ENCODE assay signal across 9 cellular contexts in genomic region chr17:4944554-4945175, GRCh38. TPM values are rescaled to one million over a fixed set of nuclear protein-coding genes. Genes with fewer than 3 reads are reported as not detected.
A peak's percentile ranks its signal among the peaks of the same experiment; 100 is the strongest.
DNase-seq lines count a peak whose midpoint lies in the region; ATAC-seq, FAIRE-seq and TF ChIP-seq lines count a peak whose summit lies in the region.
"Had no signal": no experiment of that assay in that cellular context is flagged by ENCODE, and none has a peak within 500 bp of the region (broad histone marks: within the 10 kb centered on the region; RNA-seq: fewer than 3 reads in every experiment).

No MANE protein-coding gene starts in this region.

- no peaks in the 10 kb centered on the region for H3K9me1 ChIP-seq in endothelial cell of umbilical vein (replicated peaks; ENCODE audit: control insufficient read depth, extremely low read depth, insufficient read depth, low read length)

- H3K4me2 ChIP-seq in SK-N-SH (peak overlapping the region; percentile 98), endothelial cell of umbilical vein (ENCODE audit: insufficient read depth, low read length) (no peak overlapping the region)

- no peak for TF ChIP-seq POLR2A in endothelial cell of umbilical vein (IDR thresholded peaks at IDR 0.05; ENCODE audit: low read depth, low read length)
- no peak for TF ChIP-seq POLR2A in gastrocnemius medialis (IDR thresholded peaks at IDR 0.05)

- DNase-seq in GM12864 (ENCODE audit: low read depth) (no peak), SK-N-SH (no peak), endothelial cell of umbilical vein (ENCODE audit: low read depth, low spot score) (no peak), gastrocnemius medialis (no peak), left colon (no peak), T-helper 9 cell (no peak)

- H3F3A ChIP-seq in SK-N-SH (replicated peaks; ENCODE audit: insufficient read depth), result peaks cover 73% of the 10 kb centered on the region

- no peak for TF ChIP-seq EP300 in SK-N-SH (IDR thresholded peaks at IDR 0.05; ENCODE audit: borderline replicate concordance in 1 of 2, low read depth in 1 of 2, low read length in 1 of 2)

- dilution Hi-C loops in endothelial cell of umbilical vein (cut with MboI; ENCODE audit: extremely low pct_ligation_motif_present, low sequenced_read_pairs), result no loop called here

- no peaks in the 10 kb centered on the region for H3K9me2 ChIP-seq in SK-N-SH

- TF ChIP-seq CTCF in GM12864 (IDR thresholded peaks at IDR 0.05; ENCODE audit: low read depth, low read length, missing control alignments) (no peak), SK-N-SH (IDR thresholded peaks at IDR 0.05) (no peak), endothelial cell of umbilical vein (IDR thresholded peaks at IDR 0.05; ENCODE audit: extremely low read depth in 1 of 2, insufficient read depth in 1 of 2, low read depth in 1 of 2, low read length in 2 of 2) (no peak), gastrocnemius medialis (IDR thresholded peaks at IDR 0.05 in 4 of 5, conservative IDR thresholded peaks at IDR 0.05 in 1 of 5) (no peak)

- CTCF ChIA-PET in SK-N-SH (lab: Yijun Ruan, JAX), result interaction anchor here (0.9 kb wide), 1 partner anchor 154 kb away, joined by 3 read pairs; no protein-coding TSS in a partner anchor
- CTCF ChIA-PET in endothelial cell of umbilical vein (lab: Charles Lee), result interaction anchor here (2.0 kb wide), 1 partner anchor 36 kb away, joined by 8 read pairs; no protein-coding TSS in a partner anchor

- H3K79me2 ChIP-seq in SK-N-SH (ENCODE audit: insufficient read depth) (peaks cover 79% of the 10 kb centered on the region), endothelial cell of umbilical vein (ENCODE audit: control insufficient read depth, insufficient read depth, low read length) (peaks cover 77% of the 10 kb centered on the region)

- BruUV-seq in endothelial cell of umbilical vein (replicated peaks; lab: Mats Ljungman, UMichigan), result no TSS peak

- no peak for FAIRE-seq in endothelial cell of umbilical vein (lab: Jason Lieb, UNC)

- TF ChIP-seq RAD21 in SK-N-SH (IDR thresholded peaks at IDR 0.05; ENCODE audit: low read length), result no peak

- H4K20me1 ChIP-seq in SK-N-SH (ENCODE audit: insufficient read depth), result peaks cover 45% of the 10 kb centered on the region
- no peaks in the 10 kb centered on the region for H4K20me1 ChIP-seq in endothelial cell of umbilical vein (replicated peaks; ENCODE audit: control insufficient read depth, extremely low read depth, insufficient read depth, low read length)

- H3K36me3 ChIP-seq in SK-N-SH (replicated peaks in 1 of 2; ENCODE audit: control insufficient read depth in 1 of 2, insufficient read depth in 2 of 2, low read length in 1 of 2) (peaks cover 37 to 40% of the 10 kb centered on the region in 2 experiments), endothelial cell of umbilical vein (ENCODE audit: control insufficient read depth in 2 of 2, extremely low read depth in 1 of 2, insufficient read depth in 2 of 2, low read length in 2 of 2) (peaks cover 13 to 28% of the 10 kb centered on the region in 2 experiments), gastrocnemius medialis (peaks cover 0 to 40% of the 10 kb centered on the region in 2 donors)

- in situ Hi-C loops in gastrocnemius medialis (cut with MboI; ENCODE audit: low sequenced_read_pairs in 4 of 4), result no loop called here

- POLR2A ChIA-PET in SK-N-SH (lab: Yijun Ruan, JAX), result interaction anchor here (0.6 to 4.3 kb wide), 2 partner anchors 18 to 23 kb away, joined by 3 to 32 read pairs; partner anchors contain the start of gene SPAG7
- POLR2A ChIA-PET in endothelial cell of umbilical vein (lab: Charles Lee), result interaction anchor here (1.7 kb wide), 1 partner anchor 23 kb away, joined by 5 read pairs; the partner anchor contains the start of gene SPAG7

- WGBS in SK-N-SH (ENCODE audit: low lambda C conversion rate), result 61% methylated on average over 6 of the region's 8 CpGs

- H3K9me3 ChIP-seq in SK-N-SH (no peaks in the 10 kb centered on the region), endothelial cell of umbilical vein (replicated peaks; ENCODE audit: control insufficient read depth, insufficient read depth, low read length) (no peaks in the 10 kb centered on the region), gastrocnemius medialis (no peaks in the 10 kb centered on the region)

- ATAC-seq in gastrocnemius medialis (no peak), left colon (no peak), GM18861 (IDR thresholded peaks at IDR 0.05; ENCODE audit: unreplicated experiment) (no peak), HG02678 (IDR thresholded peaks at IDR 0.05; ENCODE audit: unreplicated experiment) (no peak)

- H3K27me3 ChIP-seq in SK-N-SH (ENCODE audit: insufficient read depth) (no peaks in the 10 kb centered on the region), endothelial cell of umbilical vein (ENCODE audit: control insufficient read depth in 2 of 2, insufficient read depth in 2 of 2, low read length in 2 of 2) (no peaks in the 10 kb centered on the region), gastrocnemius medialis (no peaks in the 10 kb centered on the region)

- H3K9ac ChIP-seq in SK-N-SH (peak overlapping the region; percentile 41; the same call in 1 of the 2 replicates), endothelial cell of umbilical vein (replicated peaks; ENCODE audit: extremely low read depth, insufficient read depth, low read length) (peak overlapping the region; percentile 12)

- intact Hi-C loops in endothelial cell of umbilical vein (cut with micrococcal nuclease), result no loop called here
- intact Hi-C loops in gastrocnemius medialis (cut with DNase I; ENCODE audit: low total_unique reads), result no loop called here
- intact Hi-C loops in left colon (cut with DNase I, micrococcal nuclease), result no loop called here

- H3K4me1 ChIP-seq in SK-N-SH (ENCODE audit: control insufficient read depth in 1 of 2, insufficient read depth in 2 of 2, low read depth in 1 of 2, low read length in 1 of 2), result peaks cover 16 to 33% of the 10 kb centered on the region in 2 experiments
- peaks cover 29% of the 10 kb centered on the region for H3K4me1 ChIP-seq in endothelial cell of umbilical vein (ENCODE audit: control insufficient read depth, extremely low read depth, insufficient read depth, low read length)
- peaks cover 39 to 41% of the 10 kb centered on the region in 2 donors for H3K4me1 ChIP-seq in gastrocnemius medialis

- H2AFZ ChIP-seq in SK-N-SH (ENCODE audit: low read depth), result no peak overlapping the region
- no peak overlapping the region for H2AFZ ChIP-seq in endothelial cell of umbilical vein (ENCODE audit: low read depth, low read length)

- H3K27ac ChIP-seq in SK-N-SH (ENCODE audit: low read depth in 2 of 2, low read length in 1 of 2) (peak overlapping the region; percentile 63 to 97), endothelial cell of umbilical vein (ENCODE audit: insufficient read depth, low read depth, low read length) (peak overlapping the region; percentile 49), gastrocnemius medialis (peak overlapping the region; percentile 96 to 100 (median 98))

- H3K4me3 ChIP-seq in GM12864 (ENCODE audit: low read depth, low read length), result peak overlapping the region; percentile 93
- H3K4me3 ChIP-seq in SK-N-SH (ENCODE audit: low read depth in 2 of 2, low read length in 1 of 2), result no peak overlapping the region; a peak in 1 of 4 replicates
- H3K4me3 ChIP-seq in endothelial cell of umbilical vein (replicated peaks in 1 of 3; ENCODE audit: insufficient read depth in 1 of 3, low read depth in 1 of 3, low read length in 3 of 3), result no peak overlapping the region
- peak overlapping the region in 2 of 4 donors; percentile 6 to 9 for H3K4me3 ChIP-seq in gastrocnemius medialis

RNA-seq across cellular contexts. Expression of gene PFN1, which starts 3.7 kb away (rescaled TPM):
- 1,627 and 2,484 TPM in 2 replicates for polyA plus RNA-seq in SK-N-SH (2012; rRNA removed)
- polyA plus RNA-seq in SK-N-SH (2012; cell fraction: cytosol; rRNA removed), result 1,556 and 1,614 TPM in 2 replicates
- polyA plus RNA-seq in SK-N-SH (2012; cell fraction: nucleus; rRNA removed), result 620 and 931 TPM in 2 replicates
- 1,167 and 1,191 TPM in 2 replicates for total RNA-seq in endothelial cell of umbilical vein
- 1,577 and 1,770 TPM in 2 replicates for polyA plus RNA-seq in endothelial cell of umbilical vein
- 1,411 and 1,601 TPM in 2 replicates for polyA plus RNA-seq in endothelial cell of umbilical vein (2011; cell fraction: cytosol; rRNA removed)
- polyA plus RNA-seq in endothelial cell of umbilical vein (2011; cell fraction: nucleus; rRNA removed), result 507 and 521 TPM in 2 replicates
- 1,624 and 1,668 TPM in 2 replicates for polyA plus RNA-seq in endothelial cell of umbilical vein (2012)
- polyA minus RNA-seq in endothelial cell of umbilical vein, result 559 and 621 TPM in 2 replicates
- 1,189 TPM for polyA minus RNA-seq in endothelial cell of umbilical vein (2011; cell fraction: cytosol; rRNA and poly(A)+ RNA removed)
- polyA minus RNA-seq in endothelial cell of umbilical vein (2011; cell fraction: nucleus; rRNA and poly(A)+ RNA removed), result 141 and 191 TPM in 2 replicates
- 100 to 1,000 TPM; 304 to 750 (median 599) TPM for total RNA-seq in gastrocnemius medialis
- total RNA-seq in left colon, result 100 to 1,000 TPM; 720 to 812 TPM

RNA-seq across cellular contexts. Expression of gene RNF167, which starts 4.6 kb away (rescaled TPM):
- polyA plus RNA-seq in SK-N-SH (2012; rRNA removed), result 96.5 and 115 TPM in 2 replicates
- polyA plus RNA-seq in SK-N-SH (2012; cell fraction: cytosol; rRNA removed), result 60.0 and 80.4 TPM in 2 replicates
- polyA plus RNA-seq in SK-N-SH (2012; cell fraction: nucleus; rRNA removed), result 108 and 121 TPM in 2 replicates
- total RNA-seq in endothelial cell of umbilical vein, result 60.2 and 61.0 TPM in 2 replicates
- 87.6 and 121 TPM in 2 replicates for polyA plus RNA-seq in endothelial cell of umbilical vein
- polyA plus RNA-seq in endothelial cell of umbilical vein (2011; cell fraction: cytosol; rRNA removed), result 89.6 and 94.4 TPM in 2 replicates
- 92.1 and 116 TPM in 2 replicates for polyA plus RNA-seq in endothelial cell of umbilical vein (2011; cell fraction: nucleus; rRNA removed)
- polyA plus RNA-seq in endothelial cell of umbilical vein (2012), result 71.6 and 77.0 TPM in 2 replicates
- 69.9 and 71.4 TPM in 2 replicates for polyA minus RNA-seq in endothelial cell of umbilical vein
- 120 TPM for polyA minus RNA-seq in endothelial cell of umbilical vein (2011; cell fraction: cytosol; rRNA and poly(A)+ RNA removed)
- polyA minus RNA-seq in endothelial cell of umbilical vein (2011; cell fraction: nucleus; rRNA and poly(A)+ RNA removed), result 18.8 and 28.9 TPM in 2 replicates
- 10 to 100 TPM; 51.2 to 99.5 (median 75.2) TPM for total RNA-seq in gastrocnemius medialis
- total RNA-seq in left colon, result 100 to 1,000 TPM in 1 of 2 donors, 10 to 100 TPM in 1; 96.5 to 105 TPM

RNA-seq across cellular contexts. Expression of gene SLC25A11, which starts 4.8 kb away (rescaled TPM):
- polyA plus RNA-seq in SK-N-SH (2012; rRNA removed) (58.5 and 82.8 TPM in 2 replicates), endothelial cell of umbilical vein (95.2 and 110 TPM in 2 replicates)
- 32.7 and 50.3 TPM in 2 replicates for polyA plus RNA-seq in SK-N-SH (2012; cell fraction: cytosol; rRNA removed)
- 45.5 and 51.0 TPM in 2 replicates for polyA plus RNA-seq in SK-N-SH (2012; cell fraction: nucleus; rRNA removed)
- total RNA-seq in endothelial cell of umbilical vein (50.2 and 58.2 TPM in 2 replicates), gastrocnemius medialis (100 to 1,000 TPM in 2 of 4 donors, 10 to 100 TPM in 2; 52.6 to 106 (median 81.7) TPM), left colon (10 to 100 TPM; 77.5 to 90.0 TPM)
- polyA plus RNA-seq in endothelial cell of umbilical vein (2011; cell fraction: cytosol; rRNA removed), result 58.8 and 69.9 TPM in 2 replicates
- 36.2 and 41.8 TPM in 2 replicates for polyA plus RNA-seq in endothelial cell of umbilical vein (2011; cell fraction: nucleus; rRNA removed)
- 43.6 and 61.0 TPM in 2 replicates for polyA plus RNA-seq in endothelial cell of umbilical vein (2012)
- 49.5 and 53.3 TPM in 2 replicates for polyA minus RNA-seq in endothelial cell of umbilical vein
- 31.9 TPM for polyA minus RNA-seq in endothelial cell of umbilical vein (2011; cell fraction: cytosol; rRNA and poly(A)+ RNA removed)
- polyA minus RNA-seq in endothelial cell of umbilical vein (2011; cell fraction: nucleus; rRNA and poly(A)+ RNA removed), result 16.2 and 18.0 TPM in 2 replicates

RNA-seq across cellular contexts. Expression of gene ENO3, which starts 6.3 kb away (rescaled TPM):
- polyA plus RNA-seq in SK-N-SH (2012; rRNA removed) (29.2 and 32.5 TPM in 2 replicates), endothelial cell of umbilical vein (5.9 and 6.5 TPM in 2 replicates)
- 9.0 and 10.7 TPM in 2 replicates for polyA plus RNA-seq in SK-N-SH (2012; cell fraction: cytosol; rRNA removed)
- polyA plus RNA-seq in SK-N-SH (2012; cell fraction: nucleus; rRNA removed), result 214 and 261 TPM in 2 replicates
- total RNA-seq in endothelial cell of umbilical vein (5.1 and 5.5 TPM in 2 replicates), gastrocnemius medialis (1,000 to 10,000 TPM; 1,434 to 5,473 (median 3,204) TPM), left colon (1 to 10 TPM; 7.3 to 8.9 TPM)
- polyA plus RNA-seq in endothelial cell of umbilical vein (2011; cell fraction: cytosol; rRNA removed), result 1.6 and 2.1 TPM in 2 replicates
- polyA plus RNA-seq in endothelial cell of umbilical vein (2011; cell fraction: nucleus; rRNA removed), result 42.3 and 47.5 TPM in 2 replicates
- polyA plus RNA-seq in endothelial cell of umbilical vein (2012), result 4.4 and 4.5 TPM in 2 replicates
- 1.4 and 2.1 TPM in 2 replicates for polyA minus RNA-seq in endothelial cell of umbilical vein
- 30.8 TPM for polyA minus RNA-seq in endothelial cell of umbilical vein (2011; cell fraction: cytosol; rRNA and poly(A)+ RNA removed)
- 2.9 and 4.3 TPM in 2 replicates for polyA minus RNA-seq in endothelial cell of umbilical vein (2011; cell fraction: nucleus; rRNA and poly(A)+ RNA removed)

RNA-seq across cellular contexts. Expression of gene GP1BA, which starts 12.6 kb away (rescaled TPM):
- polyA plus RNA-seq in SK-N-SH (2012; rRNA removed), result not detected in 2 replicates
- polyA plus RNA-seq in SK-N-SH (2012; cell fraction: cytosol; rRNA removed), result not detected in 2 replicates
- polyA plus RNA-seq in SK-N-SH (2012; cell fraction: nucleus; rRNA removed), result not detected in 2 replicates
- total RNA-seq in endothelial cell of umbilical vein, result not detected in 2 replicates
- polyA plus RNA-seq in endothelial cell of umbilical vein, result not detected in 2 replicates
- not detected in 2 replicates for polyA plus RNA-seq in endothelial cell of umbilical vein (2011; cell fraction: cytosol; rRNA removed)
- not detected in 2 replicates for polyA plus RNA-seq in endothelial cell of umbilical vein (2011; cell fraction: nucleus; rRNA removed)
- 0.35 and 0.70 TPM in 2 replicates for polyA plus RNA-seq in endothelial cell of umbilical vein (2012)
- polyA minus RNA-seq in endothelial cell of umbilical vein, result not detected in 2 replicates
- not detected for polyA minus RNA-seq in endothelial cell of umbilical vein (2011; cell fraction: cytosol; rRNA and poly(A)+ RNA removed)
- polyA minus RNA-seq in endothelial cell of umbilical vein (2011; cell fraction: nucleus; rRNA and poly(A)+ RNA removed), result not detected in 2 replicates
- not detected for total RNA-seq in gastrocnemius medialis
- not detected for total RNA-seq in left colon
- total RNA-seq: pulmonary artery endothelial cell had no signal
